ENCODE assay signal across 9 cellular contexts in genomic region chr7:102236592-102237287, GRCh38. TPM values are rescaled to one million over a fixed set of nuclear protein-coding genes. Genes with fewer than 3 reads are reported as not detected.
DNase-seq lines count a peak whose midpoint lies in the region; ATAC-seq and TF ChIP-seq lines count a peak whose summit lies in the region.
"Had no signal": no experiment of that assay in that cellular context is flagged by ENCODE, and none has a peak within 500 bp of the region (broad histone marks: within the 10 kb centered on the region; RNA-seq: fewer than 3 reads in every experiment).

No MANE protein-coding gene starts in this region.

- H3K4me1 Mint-ChIP-seq in activated T-cell treated with anti-CD3 and anti-CD28 coated beads, Interleukin-2, amount 50 U/mL, for 4 hours (ENCODE audit: low read depth), result no peaks in the 10 kb centered on the region

- no peaks in the 10 kb centered on the region for H3K9me3 Mint-ChIP-seq in activated T-cell treated with anti-CD3 and anti-CD28 coated beads, Interleukin-2, amount 50 U/mL, for 4 hours

- H3K9ac ChIP-seq in OCI-LY1 (ENCODE audit: low read length), result no peak overlapping the region

- H3K4me1 ChIP-seq in OCI-LY1 (ENCODE audit: insufficient read depth, low read length, severe bottlenecking) (no peaks in the 10 kb centered on the region), vagina (no peaks in the 10 kb centered on the region)

- H2AFZ ChIP-seq in OCI-LY1 (ENCODE audit: low read length), result no peak overlapping the region

- in situ Hi-C loops in Caki2 (cut with HindIII; ENCODE audit: low pct_unique_long_range_greater_than_20kb, low sequenced_read_pairs), result no loop called here

- no peaks in the 10 kb centered on the region for H4K20me1 ChIP-seq in OCI-LY1 (ENCODE audit: insufficient read depth, low read length)

- H3K27me3 Mint-ChIP-seq in activated T-cell treated with anti-CD3 and anti-CD28 coated beads, Interleukin-2, amount 50 U/mL, for 4 hours (ENCODE audit: low read depth), result no peaks in the 10 kb centered on the region

- TF ChIP-seq POLR2A in vagina (IDR thresholded peaks at IDR 0.05), result no peak

- H3K36me3 ChIP-seq in OCI-LY1 (ENCODE audit: insufficient read depth, low read length), result peaks cover 86% of the 10 kb centered on the region
- peaks cover 0 to 18% of the 10 kb centered on the region in 2 donors for H3K36me3 ChIP-seq in vagina

- H3K4me3 ChIP-seq in OCI-LY1 (ENCODE audit: low read depth, low read length, poor library complexity, severe bottlenecking), result no peak overlapping the region
- H3K4me3 ChIP-seq in fibroblast of villous mesenchyme (ENCODE audit: low read depth, low read length), result no peak overlapping the region
- no peak overlapping the region for H3K4me3 ChIP-seq in vagina
- H3K4me3 ChIP-seq: skin epidermis had no signal

- no peaks in the 10 kb centered on the region for H3F3A ChIP-seq in OCI-LY1 (ENCODE audit: insufficient read depth, low read length)

- peak; percentile 55 for DNase-seq in Caki2 (ENCODE audit: low read depth)
- peak; percentile 84 for DNase-seq in HT-29 (ENCODE audit: low spot score)
- DNase-seq in activated T-cell treated with anti-CD3 and anti-CD28 coated beads, Interleukin-2, amount 50 U/mL, for 4 hours, result peak; percentile 14
- peak; percentile 78 for DNase-seq in fibroblast of villous mesenchyme (ENCODE audit: low read depth)
- DNase-seq in omental fat pad (ENCODE audit: low spot score), result peak; percentile 46
- no peak for DNase-seq in vagina (ENCODE audit: extremely low spot score in 2 of 2)

- no peak overlapping the region for H3K4me2 ChIP-seq in OCI-LY1 (ENCODE audit: low read length)

- no peak overlapping the region for H3K4me3 Mint-ChIP-seq in activated T-cell treated with anti-CD3 and anti-CD28 coated beads, Interleukin-2, amount 50 U/mL, for 4 hours

- H3K9me2 ChIP-seq in OCI-LY1 (ENCODE audit: low read depth, low read length), result no peaks in the 10 kb centered on the region

- peak; percentile 93 for TF ChIP-seq CTCF in OCI-LY1 (IDR thresholded peaks at IDR 0.05; ENCODE audit: low read length)
- peak; percentile 84 for TF ChIP-seq CTCF in fibroblast of villous mesenchyme (IDR thresholded peaks at IDR 0.05; ENCODE audit: insufficient read depth, low read depth, low read length)
- peak in 1 of 3 donors; percentile 49 for TF ChIP-seq CTCF in omental fat pad (IDR thresholded peaks at IDR 0.05)
- TF ChIP-seq CTCF in vagina (IDR thresholded peaks at IDR 0.05), result peak; percentile 65 to 79 (median 74)

- H3K9me3 ChIP-seq in OCI-LY1 (ENCODE audit: low read length) (no peaks in the 10 kb centered on the region), vagina (no peaks in the 10 kb centered on the region)

- H3K36me3 Mint-ChIP-seq in activated T-cell treated with anti-CD3 and anti-CD28 coated beads, Interleukin-2, amount 50 U/mL, for 4 hours (ENCODE audit: insufficient read depth), result peaks cover 7% of the 10 kb centered on the region

- no peaks in the 10 kb centered on the region for H3K79me2 ChIP-seq in OCI-LY1 (ENCODE audit: insufficient read depth, low read length)

- no peaks in the 10 kb centered on the region for H3K27me3 ChIP-seq in OCI-LY1 (ENCODE audit: insufficient read depth, low read length)
- H3K27me3 ChIP-seq in vagina, result no peaks in the 10 kb centered on the region

- intact Hi-C loops in vagina (cut with DNase I), result loop anchor here (10.0 kb wide), 1 partner anchor 552 kb away; no protein-coding TSS in a partner anchor

- peak in 1 of 2 donors; percentile 56 for ATAC-seq in activated T-cell treated with anti-CD3 and anti-CD28 coated beads, Interleukin-2, amount 50 U/mL, for 4 hours
- ATAC-seq in omental fat pad (ENCODE audit: low FRiP score) (peak; percentile 49), GM21717 (IDR thresholded peaks at IDR 0.05; ENCODE audit: unreplicated experiment) (no peak)

- no peak overlapping the region for H3K27ac ChIP-seq in OCI-LY1 (ENCODE audit: low read depth, low read length, poor library complexity, severe bottlenecking)
- no peak overlapping the region for H3K27ac ChIP-seq in vagina
- H3K27ac ChIP-seq: skin epidermis had no signal

RNA-seq across cellular contexts. Expression of gene SH2B2, which starts 49.9 kb away (rescaled TPM):
- 7.0 and 16.5 TPM in 2 replicates for total RNA-seq in Caki2 (2014; rRNA removed; shearing (Covaris generic); ENCODE audit: low replicate concordance)
- total RNA-seq in HT-29 (2014; rRNA removed; shearing (Covaris generic)), result 2.0 TPM in 2 replicates
- 1 to 10 TPM; 2.3 to 3.0 (median 2.6) TPM for total RNA-seq in activated T-cell treated with anti-CD3 and anti-CD28 coated beads, Interleukin-2, amount 50 U/mL, for 4 hours
- total RNA-seq in fibroblast of villous mesenchyme (0.43 and 0.97 TPM in 2 replicates), omental fat pad (10 to 100 TPM in 1 of 4 donors, 1 to 10 TPM in 3; 2.8 to 21.3 (median 6.3) TPM), vagina (8.8 TPM)

Comparison
In these comparisons a context has a peak if more than half of its experiments do, and no peak if none do; other contexts are left out.
1. DNase-seq: peak in Caki2 (single experiment), HT-29 (single experiment), activated T-cell treated with anti-CD3 and anti-CD28 coated beads, Interleukin-2, amount 50 U/mL, for 4 hours (single experiment), fibroblast of villous mesenchyme (single experiment) and omental fat pad (single experiment); none in vagina (0 of 2).